2 cellular contexts compared by ENCODE assay signal in the genomic region with DNA sequence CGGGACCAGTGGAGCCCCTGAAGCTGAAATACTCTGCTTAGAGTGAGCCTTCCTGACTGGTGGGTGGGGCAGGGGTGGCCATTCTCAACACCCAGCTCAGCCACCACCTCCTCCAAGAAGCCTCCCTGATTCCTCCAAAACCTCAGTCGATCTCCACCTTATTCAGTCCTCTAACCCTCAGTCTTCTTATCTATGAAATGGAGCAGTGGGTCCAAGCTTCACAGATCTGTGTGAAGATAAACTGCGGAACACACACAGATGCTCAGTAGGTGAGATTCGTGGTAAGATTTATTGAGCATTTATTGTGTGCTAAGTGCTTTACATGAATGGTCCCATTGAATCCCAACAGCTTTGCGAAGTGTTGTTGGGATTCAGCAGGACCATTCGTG.
TF ChIP-seq lines count a peak whose summit lies in the region.

No MANE protein-coding gene starts in this region.

TF ChIP-seq in HepG2, 621 proteins besides CTCF, POLR2A, EP300 and RAD21 (continued from another document):
- TF ChIP-seq RORA (CRISPR knock-in tag; IDR thresholded peaks at IDR 0.05), result no peak
- TF ChIP-seq ZFP36 (IDR thresholded peaks at IDR 0.05; ENCODE audit: borderline replicate concordance, low read depth, low read length, partially characterized antibody), result no peak
- TF ChIP-seq, protein P1, sequence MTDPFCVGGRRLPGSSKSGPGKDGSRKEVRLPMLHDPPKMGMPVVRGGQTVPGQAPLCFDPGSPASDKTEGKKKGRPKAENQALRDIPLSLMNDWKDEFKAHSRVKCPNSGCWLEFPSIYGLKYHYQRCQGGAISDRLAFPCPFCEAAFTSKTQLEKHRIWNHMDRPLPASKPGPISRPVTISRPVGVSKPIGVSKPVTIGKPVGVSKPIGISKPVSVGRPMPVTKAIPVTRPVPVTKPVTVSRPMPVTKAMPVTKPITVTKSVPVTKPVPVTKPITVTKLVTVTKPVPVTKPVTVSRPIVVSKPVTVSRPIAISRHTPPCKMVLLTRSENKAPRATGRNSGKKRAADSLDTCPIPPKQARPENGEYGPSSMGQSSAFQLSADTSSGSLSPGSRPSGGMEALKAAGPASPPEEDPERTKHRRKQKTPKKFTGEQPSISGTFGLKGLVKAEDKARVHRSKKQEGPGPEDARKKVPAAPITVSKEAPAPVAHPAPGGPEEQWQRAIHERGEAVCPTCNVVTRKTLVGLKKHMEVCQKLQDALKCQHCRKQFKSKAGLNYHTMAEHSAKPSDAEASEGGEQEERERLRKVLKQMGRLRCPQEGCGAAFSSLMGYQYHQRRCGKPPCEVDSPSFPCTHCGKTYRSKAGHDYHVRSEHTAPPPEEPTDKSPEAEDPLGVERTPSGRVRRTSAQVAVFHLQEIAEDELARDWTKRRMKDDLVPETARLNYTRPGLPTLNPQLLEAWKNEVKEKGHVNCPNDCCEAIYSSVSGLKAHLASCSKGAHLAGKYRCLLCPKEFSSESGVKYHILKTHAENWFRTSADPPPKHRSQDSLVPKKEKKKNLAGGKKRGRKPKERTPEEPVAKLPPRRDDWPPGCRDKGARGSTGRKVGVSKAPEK (CRISPR knock-in tag; IDR thresholded peaks at IDR 0.05; ENCODE audit: borderline replicate concordance), result no peak
- TF ChIP-seq, protein P2, sequence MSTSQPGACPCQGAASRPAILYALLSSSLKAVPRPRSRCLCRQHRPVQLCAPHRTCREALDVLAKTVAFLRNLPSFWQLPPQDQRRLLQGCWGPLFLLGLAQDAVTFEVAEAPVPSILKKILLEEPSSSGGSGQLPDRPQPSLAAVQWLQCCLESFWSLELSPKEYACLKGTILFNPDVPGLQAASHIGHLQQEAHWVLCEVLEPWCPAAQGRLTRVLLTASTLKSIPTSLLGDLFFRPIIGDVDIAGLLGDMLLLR (CRISPR knock-in tag; IDR thresholded peaks at IDR 0.05), result no peak
- TF ChIP-seq, protein P3, sequence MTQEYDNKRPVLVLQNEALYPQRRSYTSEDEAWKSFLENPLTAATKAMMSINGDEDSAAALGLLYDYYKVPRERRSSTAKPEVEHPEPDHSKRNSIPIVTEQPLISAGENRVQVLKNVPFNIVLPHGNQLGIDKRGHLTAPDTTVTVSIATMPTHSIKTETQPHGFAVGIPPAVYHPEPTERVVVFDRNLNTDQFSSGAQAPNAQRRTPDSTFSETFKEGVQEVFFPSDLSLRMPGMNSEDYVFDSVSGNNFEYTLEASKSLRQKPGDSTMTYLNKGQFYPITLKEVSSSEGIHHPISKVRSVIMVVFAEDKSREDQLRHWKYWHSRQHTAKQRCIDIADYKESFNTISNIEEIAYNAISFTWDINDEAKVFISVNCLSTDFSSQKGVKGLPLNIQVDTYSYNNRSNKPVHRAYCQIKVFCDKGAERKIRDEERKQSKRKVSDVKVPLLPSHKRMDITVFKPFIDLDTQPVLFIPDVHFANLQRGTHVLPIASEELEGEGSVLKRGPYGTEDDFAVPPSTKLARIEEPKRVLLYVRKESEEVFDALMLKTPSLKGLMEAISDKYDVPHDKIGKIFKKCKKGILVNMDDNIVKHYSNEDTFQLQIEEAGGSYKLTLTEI (CRISPR knock-in tag; conservative IDR thresholded peaks at IDR 0.05), result no peak
- no peak for TF ChIP-seq POLR2AphosphoS5 (IDR thresholded peaks at IDR 0.05; ENCODE audit: low read depth, low read length)
- TF ChIP-seq GLI4 (CRISPR knock-in tag; IDR thresholded peaks at IDR 0.05; ENCODE audit: borderline replicate concordance), result no peak
- no peak for TF ChIP-seq REXO4 (CRISPR knock-in tag; IDR thresholded peaks at IDR 0.05; ENCODE audit: borderline replicate concordance)
- no peak for TF ChIP-seq HDAC6 (IDR thresholded peaks at IDR 0.05; ENCODE audit: low read depth, low read length)

TF ChIP-seq in GM23338, 12 proteins besides CTCF, POLR2A, EP300 and RAD21 (continued from another document):
- TF ChIP-seq, protein P4, sequence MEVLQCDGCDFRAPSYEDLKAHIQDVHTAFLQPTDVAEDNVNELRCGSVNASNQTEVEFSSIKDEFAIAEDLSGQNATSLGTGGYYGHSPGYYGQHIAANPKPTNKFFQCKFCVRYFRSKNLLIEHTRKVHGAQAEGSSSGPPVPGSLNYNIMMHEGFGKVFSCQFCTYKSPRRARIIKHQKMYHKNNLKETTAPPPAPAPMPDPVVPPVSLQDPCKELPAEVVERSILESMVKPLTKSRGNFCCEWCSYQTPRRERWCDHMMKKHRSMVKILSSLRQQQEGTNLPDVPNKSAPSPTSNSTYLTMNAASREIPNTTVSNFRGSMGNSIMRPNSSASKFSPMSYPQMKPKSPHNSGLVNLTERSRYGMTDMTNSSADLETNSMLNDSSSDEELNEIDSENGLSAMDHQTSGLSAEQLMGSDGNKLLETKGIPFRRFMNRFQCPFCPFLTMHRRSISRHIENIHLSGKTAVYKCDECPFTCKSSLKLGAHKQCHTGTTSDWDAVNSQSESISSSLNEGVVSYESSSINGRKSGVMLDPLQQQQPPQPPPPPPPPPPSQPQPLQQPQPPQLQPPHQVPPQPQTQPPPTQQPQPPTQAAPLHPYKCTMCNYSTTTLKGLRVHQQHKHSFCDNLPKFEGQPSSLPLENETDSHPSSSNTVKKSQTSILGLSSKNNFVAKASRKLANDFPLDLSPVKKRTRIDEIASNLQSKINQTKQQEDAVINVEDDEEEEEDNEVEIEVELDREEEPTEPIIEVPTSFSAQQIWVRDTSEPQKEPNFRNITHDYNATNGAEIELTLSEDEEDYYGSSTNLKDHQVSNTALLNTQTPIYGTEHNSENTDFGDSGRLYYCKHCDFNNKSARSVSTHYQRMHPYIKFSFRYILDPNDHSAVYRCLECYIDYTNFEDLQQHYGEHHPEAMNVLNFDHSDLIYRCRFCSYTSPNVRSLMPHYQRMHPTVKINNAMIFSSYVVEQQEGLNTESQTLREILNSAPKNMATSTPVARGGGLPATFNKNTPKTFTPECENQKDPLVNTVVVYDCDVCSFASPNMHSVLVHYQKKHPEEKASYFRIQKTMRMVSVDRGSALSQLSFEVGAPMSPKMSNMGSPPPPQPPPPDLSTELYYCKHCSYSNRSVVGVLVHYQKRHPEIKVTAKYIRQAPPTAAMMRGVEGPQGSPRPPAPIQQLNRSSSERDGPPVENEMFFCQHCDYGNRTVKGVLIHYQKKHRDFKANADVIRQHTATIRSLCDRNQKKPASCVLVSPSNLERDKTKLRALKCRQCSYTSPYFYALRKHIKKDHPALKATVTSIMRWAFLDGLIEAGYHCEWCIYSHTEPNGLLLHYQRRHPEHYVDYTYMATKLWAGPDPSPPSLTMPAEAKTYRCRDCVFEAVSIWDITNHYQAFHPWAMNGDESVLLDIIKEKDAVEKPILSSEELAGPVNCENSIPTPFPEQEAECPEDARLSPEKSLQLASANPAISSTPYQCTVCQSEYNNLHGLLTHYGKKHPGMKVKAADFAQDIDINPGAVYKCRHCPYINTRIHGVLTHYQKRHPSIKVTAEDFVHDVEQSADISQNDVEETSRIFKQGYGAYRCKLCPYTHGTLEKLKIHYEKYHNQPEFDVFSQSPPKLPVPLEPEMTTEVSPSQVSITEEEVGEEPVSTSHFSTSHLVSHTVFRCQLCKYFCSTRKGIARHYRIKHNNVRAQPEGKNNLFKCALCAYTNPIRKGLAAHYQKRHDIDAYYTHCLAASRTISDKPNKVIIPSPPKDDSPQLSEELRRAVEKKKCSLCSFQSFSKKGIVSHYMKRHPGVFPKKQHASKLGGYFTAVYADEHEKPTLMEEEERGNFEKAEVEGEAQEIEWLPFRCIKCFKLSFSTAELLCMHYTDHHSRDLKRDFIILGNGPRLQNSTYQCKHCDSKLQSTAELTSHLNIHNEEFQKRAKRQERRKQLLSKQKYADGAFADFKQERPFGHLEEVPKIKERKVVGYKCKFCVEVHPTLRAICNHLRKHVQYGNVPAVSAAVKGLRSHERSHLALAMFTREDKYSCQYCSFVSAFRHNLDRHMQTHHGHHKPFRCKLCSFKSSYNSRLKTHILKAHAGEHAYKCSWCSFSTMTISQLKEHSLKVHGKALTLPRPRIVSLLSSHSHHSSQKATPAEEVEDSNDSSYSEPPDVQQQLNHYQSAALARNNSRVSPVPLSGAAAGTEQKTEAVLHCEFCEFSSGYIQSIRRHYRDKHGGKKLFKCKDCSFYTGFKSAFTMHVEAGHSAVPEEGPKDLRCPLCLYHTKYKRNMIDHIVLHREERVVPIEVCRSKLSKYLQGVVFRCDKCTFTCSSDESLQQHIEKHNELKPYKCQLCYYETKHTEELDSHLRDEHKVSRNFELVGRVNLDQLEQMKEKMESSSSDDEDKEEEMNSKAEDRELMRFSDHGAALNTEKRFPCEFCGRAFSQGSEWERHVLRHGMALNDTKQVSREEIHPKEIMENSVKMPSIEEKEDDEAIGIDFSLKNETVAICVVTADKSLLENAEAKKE (CRISPR knock-in tag; IDR thresholded peaks at IDR 0.05), result no peak
- TF ChIP-seq EZH2phosphoT487 (IDR thresholded peaks at IDR 0.05; ENCODE audit: unreplicated experiment) (no peak), NANOG (IDR thresholded peaks at IDR 0.05; ENCODE audit: borderline replicate concordance) (no peak), EZH2 (IDR thresholded peaks at IDR 0.05; ENCODE audit: low read depth, unreplicated experiment) (no peak)
- TF ChIP-seq, protein P5, sequence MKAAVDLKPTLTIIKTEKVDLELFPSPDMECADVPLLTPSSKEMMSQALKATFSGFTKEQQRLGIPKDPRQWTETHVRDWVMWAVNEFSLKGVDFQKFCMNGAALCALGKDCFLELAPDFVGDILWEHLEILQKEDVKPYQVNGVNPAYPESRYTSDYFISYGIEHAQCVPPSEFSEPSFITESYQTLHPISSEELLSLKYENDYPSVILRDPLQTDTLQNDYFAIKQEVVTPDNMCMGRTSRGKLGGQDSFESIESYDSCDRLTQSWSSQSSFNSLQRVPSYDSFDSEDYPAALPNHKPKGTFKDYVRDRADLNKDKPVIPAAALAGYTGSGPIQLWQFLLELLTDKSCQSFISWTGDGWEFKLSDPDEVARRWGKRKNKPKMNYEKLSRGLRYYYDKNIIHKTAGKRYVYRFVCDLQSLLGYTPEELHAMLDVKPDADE (IDR thresholded peaks at IDR 0.05), result no peak
